9 cellular contexts compared by ENCODE assay signal in genomic region chr1:110150330-110151174, GRCh38. TPM values are rescaled to one million over a fixed set of nuclear protein-coding genes. Genes with fewer than 3 reads are reported as not detected.
DNase-seq lines count a peak whose midpoint lies in the region; TF ChIP-seq lines count a peak whose summit lies in the region.
"Had no signal": no experiment of that assay in that cellular context is flagged by ENCODE, and none has a peak within 500 bp of the region (broad histone marks: within the 10 kb centered on the region; RNA-seq: fewer than 3 reads in every experiment).

TSS of gene SLC6A17 (plus strand) at chr1:110150494. CDS start at chr1:110166930, 16,436 bp downstream.

- no peak for TF ChIP-seq CTCF in hepatocyte (IDR thresholded peaks at IDR 0.05; ENCODE audit: poor library complexity)

- 2% methylated on average over 82 of the region's 104 CpGs for WGBS in hepatocyte (ENCODE audit: low lambda C conversion rate, missing lambda C conversion rate)

- in situ Hi-C loops in HAP-1 (cut with MboI; ENCODE audit: low sequenced_read_pairs), result no loop called here

- peak within 1 kb of the TSS; percentile 80 for H3K4me2 ChIP-seq in hepatocyte

- TF ChIP-seq EP300 in Ishikawa (IDR thresholded peaks at IDR 0.05; ENCODE audit: borderline replicate concordance), result no peak

- H3K27me3 Mint-ChIP-seq in activated naive CD8-positive, alpha-beta T cell treated with anti-CD3 and anti-CD28 coated beads for 36 hours, result peaks cover 53% of the 10 kb centered on the region

- DNase-seq in COLO829 (ENCODE audit: low spot score), result peak; percentile 8
- DNase-seq in activated naive CD8-positive, alpha-beta T cell treated with anti-CD3 and anti-CD28 coated beads for 36 hours, result peak; percentile 70
- peak; percentile 52 for DNase-seq in hepatocyte (ENCODE audit: low spot score)
- peak in 2 of 3 experiments; percentile 9 to 67 for DNase-seq in stimulated activated CD4-positive, alpha-beta T cell treated with anti-CD3 and anti-CD28 coated beads, TNF-alpha, amount 100 ng/mL, for 24 hours (ENCODE audit: low read depth in 3 of 3)
- DNase-seq in effector memory CD4-positive, alpha-beta T cell, result no peak
- DNase-seq in mesenteric fat pad (ENCODE audit: low spot score), result no peak
- DNase-seq in HAP-1 (ENCODE audit: low spot score in 2 of 2), result no peak

- H3K27ac Mint-ChIP-seq in activated naive CD8-positive, alpha-beta T cell treated with anti-CD3 and anti-CD28 coated beads for 36 hours, result no peak within 1 kb of the TSS

- no peaks in the 10 kb centered on the region for H3K9me3 Mint-ChIP-seq in activated naive CD8-positive, alpha-beta T cell treated with anti-CD3 and anti-CD28 coated beads for 36 hours
- H3K9me3 Mint-ChIP-seq: IgD-negative memory B cell had no signal

- no peaks in the 10 kb centered on the region for H3K79me2 ChIP-seq in hepatocyte

- H3K4me3 ChIP-seq in hepatocyte (no peak within 1 kb of the TSS), HAP-1 (no peak within 1 kb of the TSS)
- H3K4me3 ChIP-seq in effector memory CD4-positive, alpha-beta T cell (ENCODE audit: insufficient read depth, low read depth, low read length, poor library complexity, severe bottlenecking), result no peak within 1 kb of the TSS

- peaks cover 6% of the 10 kb centered on the region for H3K4me1 ChIP-seq in hepatocyte (ENCODE audit: insufficient read depth)
- H3K4me1 ChIP-seq in effector memory CD4-positive, alpha-beta T cell (ENCODE audit: control insufficient read depth, insufficient read depth, low read length, poor library complexity, severe bottlenecking), result peaks cover 3% of the 10 kb centered on the region
- no peaks in the 10 kb centered on the region for H3K4me1 ChIP-seq in HAP-1

- H3K27me3 ChIP-seq in hepatocyte (peaks cover 97% of the 10 kb centered on the region), HAP-1 (ENCODE audit: low read depth) (peaks cover 22% of the 10 kb centered on the region)
- peaks cover 26% of the 10 kb centered on the region for H3K27me3 ChIP-seq in effector memory CD4-positive, alpha-beta T cell (replicated peaks; ENCODE audit: control insufficient read depth, insufficient read depth, low read length, poor library complexity, severe bottlenecking)

- TF ChIP-seq RAD21 in Ishikawa (IDR thresholded peaks at IDR 0.05; ENCODE audit: low read depth), result no peak

- H3K27ac ChIP-seq in hepatocyte, result no peak within 1 kb of the TSS
- no peak within 1 kb of the TSS for H3K27ac ChIP-seq in effector memory CD4-positive, alpha-beta T cell (ENCODE audit: insufficient read depth, low read length, poor library complexity, severe bottlenecking)

- H3K9me3 ChIP-seq in hepatocyte (ENCODE audit: low read depth) (no peaks in the 10 kb centered on the region), HAP-1 (no peaks in the 10 kb centered on the region)
- no peaks in the 10 kb centered on the region for H3K9me3 ChIP-seq in effector memory CD4-positive, alpha-beta T cell (ENCODE audit: control insufficient read depth, low read length)

- no peaks in the 10 kb centered on the region for H3K9me2 ChIP-seq in hepatocyte (replicated peaks; ENCODE audit: insufficient read depth)

- H3K4me1 Mint-ChIP-seq in activated naive CD8-positive, alpha-beta T cell treated with anti-CD3 and anti-CD28 coated beads for 36 hours, result peaks cover 2% of the 10 kb centered on the region

- H3K36me3 ChIP-seq in hepatocyte (replicated peaks; ENCODE audit: insufficient read depth, low read depth) (no peaks in the 10 kb centered on the region), HAP-1 (replicated peaks) (no peaks in the 10 kb centered on the region)
- no peaks in the 10 kb centered on the region for H3K36me3 ChIP-seq in effector memory CD4-positive, alpha-beta T cell (ENCODE audit: control insufficient read depth, insufficient read depth, low read length)

- H3K36me3 Mint-ChIP-seq in activated naive CD8-positive, alpha-beta T cell treated with anti-CD3 and anti-CD28 coated beads for 36 hours, result no peaks in the 10 kb centered on the region
- H3K36me3 Mint-ChIP-seq: IgD-negative memory B cell had no signal

- peak within 1 kb of the TSS; percentile 12 for H3K4me3 Mint-ChIP-seq in activated naive CD8-positive, alpha-beta T cell treated with anti-CD3 and anti-CD28 coated beads for 36 hours

- H2AFZ ChIP-seq in hepatocyte, result no peak within 1 kb of the TSS

- H4K20me1 ChIP-seq in hepatocyte (ENCODE audit: insufficient read depth, poor library complexity, severe bottlenecking), result no peaks in the 10 kb centered on the region

TF ChIP-seq in Ishikawa, 13 proteins besides CTCF, POLR2A, EP300 and RAD21:
- TF ChIP-seq EGR1 (IDR thresholded peaks at IDR 0.05) (0 out of 2 replicates have a peak, but pooled peaks have one; percentile 13), CREB1 (IDR thresholded peaks at IDR 0.05; ENCODE audit: low read depth) (peak; percentile 56; the same call in 1 of the 2 replicates), CEBPB (IDR thresholded peaks at IDR 0.05) (no peak), MAX (IDR thresholded peaks at IDR 0.05) (peak; percentile 95)

RNA-seq across cellular contexts. Expression of gene SLC6A17, which starts in this region (rescaled TPM):
- under 1 TPM; 0.04 to 0.10 TPM for total RNA-seq in activated naive CD8-positive, alpha-beta T cell treated with anti-CD3 and anti-CD28 coated beads for 36 hours
- total RNA-seq in hepatocyte, result 0.04 and 0.63 TPM in 2 replicates
- polyA plus RNA-seq in hepatocyte, result 0.17 and 0.36 TPM in 2 replicates
- total RNA-seq in mesenteric fat pad, result not detected
- polyA plus RNA-seq: IgD-negative memory B cell had no signal

Comparison
In these comparisons a context has a peak if more than half of its experiments do, and no peak if none do; other contexts are left out.
1. Peak in DNase-seq in activated naive CD8-positive, alpha-beta T cell treated with anti-CD3 and anti-CD28 coated beads for 36 hours; RNA of the gene not detected or under 1 TPM.
2. Peak in DNase-seq and H3K4me2 ChIP-seq in hepatocyte; RNA of the gene not detected or under 1 TPM.
3. DNase-seq: peak in COLO829 (single experiment) and stimulated activated CD4-positive, alpha-beta T cell treated with anti-CD3 and anti-CD28 coated beads, TNF-alpha, amount 100 ng/mL, for 24 hours (2 of 3); none in effector memory CD4-positive, alpha-beta T cell (0 of 3), mesenteric fat pad (single experiment) and HAP-1 (0 of 2).